In the genomic region with DNA sequence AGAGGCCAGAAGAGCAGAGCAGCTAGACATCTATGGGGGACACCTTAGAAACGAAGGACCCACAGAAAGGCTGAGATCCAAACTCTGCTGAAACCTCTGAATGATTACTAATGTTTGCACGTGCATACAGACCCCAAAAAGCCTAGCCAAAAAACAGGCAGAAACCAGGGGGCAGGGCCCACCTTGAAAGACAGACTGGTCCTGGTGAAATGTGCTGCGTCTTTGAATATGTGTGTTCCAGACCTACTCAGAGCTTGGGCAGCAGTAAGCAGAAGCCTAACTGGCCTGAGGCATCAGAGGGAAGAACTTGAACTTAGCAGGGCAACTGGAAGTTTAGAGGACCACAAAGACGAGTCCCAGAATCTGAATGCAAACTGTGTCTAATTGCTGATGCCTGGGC, we compare ENCODE assay signal across 28 cellular contexts.
"Had no signal": no experiment of that assay in that cellular context is flagged by ENCODE, and none has a peak within 500 bp of the region (broad histone marks: within the 10 kb centered on the region; RNA-seq: fewer than 3 reads in every experiment).

No MANE protein-coding gene starts in this region.

- H3K27me3 Mint-ChIP-seq: stimulated activated memory B cell treated with anti-CD40 and anti-IgM and Interleukin-4, amounts not matched to agents 10 μg/mL and 1 μg/mL and 100 μg/mL, for 72 hours; stimulated activated naive CD8-positive, alpha-beta T cell treated with anti-CD3 and anti-CD28 coated beads, Interleukin-15, amount 100 ng/mL, for 72 hours had no signal

- H3K36me3 Mint-ChIP-seq: stimulated activated effector memory CD8-positive, alpha-beta T cell treated with anti-CD3 and anti-CD28 coated beads, Interleukin-12 subunit alpha, Interleukin-12 subunit beta, amount 100 ng/mL, for 72 hours; stimulated activated memory B cell treated with anti-CD40 and anti-IgM and Interleukin-4, amounts not matched to agents 10 μg/mL and 1 μg/mL and 100 μg/mL, for 72 hours; stimulated activated naive B cell treated with anti-CD40 and anti-IgM and Interleukin-4, amounts not matched to agents 10 μg/mL and 1 μg/mL and 100 μg/mL, for 72 hours; type B pancreatic cell had no signal

- H3K4me1 ChIP-seq: stomach, suprapubic skin, testis, thyroid gland, tibial artery, tibial nerve, transverse colon, upper lobe of left lung, upper lobe of right lung, uterus, vagina had no signal

- H3K4me3 ChIP-seq: stomach, suprapubic skin, testis, thoracic aorta, thyroid gland, tibial artery, tibial nerve, transverse colon, upper lobe of left lung, upper lobe of right lung, uterus, vagina had no signal

- H3K36me3 ChIP-seq: stomach, suprapubic skin, thoracic aorta, thyroid gland, tibial artery, tibial nerve, transverse colon, upper lobe of left lung, upper lobe of right lung, uterus, vagina had no signal

- H3K27ac ChIP-seq: stomach, suprapubic skin, testis, thoracic aorta, thyroid gland, tibial artery, tibial nerve, transverse colon, upper lobe of left lung, upper lobe of right lung, uterus, vagina had no signal

- H3K4me3 Mint-ChIP-seq: stimulated activated effector memory CD8-positive, alpha-beta T cell treated with anti-CD3 and anti-CD28 coated beads, Interleukin-12 subunit alpha, Interleukin-12 subunit beta, amount 100 ng/mL, for 72 hours; stimulated activated memory B cell treated with anti-CD40 and anti-IgM and Interleukin-4, amounts not matched to agents 10 μg/mL and 1 μg/mL and 100 μg/mL, for 72 hours; stimulated activated naive B cell treated with anti-CD40 and anti-IgM and Interleukin-4, amounts not matched to agents 10 μg/mL and 1 μg/mL and 100 μg/mL, for 72 hours; stimulated activated naive CD8-positive, alpha-beta T cell treated with anti-CD3 and anti-CD28 coated beads, Interleukin-15, amount 100 ng/mL, for 72 hours; stimulated activated naive CD8-positive, alpha-beta T cell treated with anti-CD3 and anti-CD28 coated beads, Interleukin-15, Interleukin-2, amounts not matched to agents 100 ng/mL and 50 ng/mL, for 24 hours; type B pancreatic cell had no signal

- H3K27me3 ChIP-seq: stomach, suprapubic skin, testis, thyroid gland, tibial artery, tibial nerve, transverse colon, upper lobe of left lung, upper lobe of right lung, uterus, vagina had no signal

- H3K4me1 Mint-ChIP-seq: stimulated activated effector memory CD8-positive, alpha-beta T cell treated with anti-CD3 and anti-CD28 coated beads, Interleukin-12 subunit alpha, Interleukin-12 subunit beta, amount 100 ng/mL, for 72 hours; stimulated activated memory B cell treated with anti-CD40 and anti-IgM and Interleukin-4, amounts not matched to agents 10 μg/mL and 1 μg/mL and 100 μg/mL, for 72 hours; stimulated activated naive B cell treated with anti-CD40 and anti-IgM and Interleukin-4, amounts not matched to agents 10 μg/mL and 1 μg/mL and 100 μg/mL, for 72 hours; stimulated activated naive CD8-positive, alpha-beta T cell treated with anti-CD3 and anti-CD28 coated beads, Interleukin-15, amount 100 ng/mL, for 72 hours had no signal

- H3K9me3 Mint-ChIP-seq: type B pancreatic cell had no signal

- H3K9me3 ChIP-seq: suprapubic skin, testis, thoracic aorta, thyroid gland, tibial artery, upper lobe of right lung, uterus, vagina had no signal

- H3K27ac Mint-ChIP-seq: stimulated activated effector memory CD8-positive, alpha-beta T cell treated with anti-CD3 and anti-CD28 coated beads, Interleukin-12 subunit alpha, Interleukin-12 subunit beta, amount 100 ng/mL, for 72 hours; stimulated activated memory B cell treated with anti-CD40 and anti-IgM and Interleukin-4, amounts not matched to agents 10 μg/mL and 1 μg/mL and 100 μg/mL, for 72 hours; stimulated activated naive B cell treated with anti-CD40 and anti-IgM and Interleukin-4, amounts not matched to agents 10 μg/mL and 1 μg/mL and 100 μg/mL, for 72 hours; stimulated activated naive CD8-positive, alpha-beta T cell treated with anti-CD3 and anti-CD28 coated beads, Interleukin-15, amount 100 ng/mL, for 72 hours; stimulated activated naive CD8-positive, alpha-beta T cell treated with anti-CD3 and anti-CD28 coated beads, Interleukin-15, Interleukin-2, amounts not matched to agents 100 ng/mL and 50 ng/mL, for 24 hours; type B pancreatic cell had no signal

- DNase-seq: stimulated activated CD4-positive, alpha-beta T cell treated with anti-CD3 and anti-CD28 coated beads, Interleukin-2, amount 100 ng/mL, for 48 hours; stimulated activated CD4-positive, alpha-beta T cell treated with anti-CD3 and anti-CD28 coated beads, Interleukin-4, amount 100 ng/mL, for 1 hour; stimulated activated CD4-positive, alpha-beta T cell treated with anti-CD3 and anti-CD28 coated beads, Interleukin-4, amount 100 ng/mL, for 24 hours; stimulated activated CD4-positive, alpha-beta T cell treated with anti-CD3 and anti-CD28 coated beads, Interleukin-4, amount 100 ng/mL, for 4 hours; stimulated activated CD8-positive, alpha-beta memory T cell treated with anti-CD3 and anti-CD28 coated beads, Interleukin-4, amount 100 ng/mL, for 48 hours; stimulated activated naive B cell treated with anti-CD40 and anti-IgM and Interleukin-4, amounts not matched to agents 10 μg/mL and 1 μg/mL and 100 μg/mL, for 72 hours; stimulated activated naive CD4-positive, alpha-beta T cell; stimulated activated naive CD4-positive, alpha-beta T cell treated with Interleukin-2 at 50 U/mL for 16 hours; stimulated activated naive CD8-positive, alpha-beta T cell treated with anti-CD3 and anti-CD28 coated beads, Interleukin-15, amount 100 ng/mL, for 72 hours; stimulated activated naive CD8-positive, alpha-beta T cell treated with anti-CD3 and anti-CD28 coated beads, Interleukin-15, Interleukin-2, amounts not matched to agents 100 U/mL and 50 U/mL, for 24 hours; stomach; substantia nigra; testis; thyroid gland; tibial artery; transverse colon; trophoblast cell; upper lobe of left lung; upper lobe of right lung; uterus had no signal
